10 cellular contexts compared by ENCODE assay signal in genomic region chr1:114956570-114956969, GRCh38.
A peak's percentile ranks its signal among the peaks of the same experiment; 100 is the strongest.
DNase-seq lines count a peak whose midpoint lies in the region; ATAC-seq, FAIRE-seq and TF ChIP-seq lines count a peak whose summit lies in the region.
"Had no signal": no experiment of that assay in that cellular context is flagged by ENCODE, and none has a peak within 500 bp of the region (broad histone marks: within the 10 kb centered on the region; RNA-seq: fewer than 3 reads in every experiment).

No MANE protein-coding gene starts in this region.

- H2AFZ ChIP-seq in keratinocyte (ENCODE audit: control insufficient read depth, low read length), result no peak overlapping the region

- H3K9ac ChIP-seq in adipocyte (ENCODE audit: low read length) (no peak overlapping the region), keratinocyte (ENCODE audit: control insufficient read depth, extremely low read depth, insufficient read depth, low read length) (no peak overlapping the region)

- POLR2A ChIA-PET in BJ (lab: Charles Lee), result no interaction called here

- no peaks in the 10 kb centered on the region for H3K36me3 ChIP-seq in BJ (ENCODE audit: control insufficient read depth, insufficient read depth, low read length)
- no peaks in the 10 kb centered on the region for H3K36me3 ChIP-seq in adipocyte (ENCODE audit: control insufficient read depth, insufficient read depth, low read length, severe bottlenecking)
- H3K36me3 ChIP-seq in keratinocyte (ENCODE audit: control insufficient read depth in 2 of 2, extremely low read depth in 1 of 2, insufficient read depth in 2 of 2, low read length in 2 of 2), result no peaks in the 10 kb centered on the region
- H3K36me3 ChIP-seq: upper lobe of left lung had no signal

- TF ChIP-seq CTCF in BJ (IDR thresholded peaks at IDR 0.05; ENCODE audit: insufficient read depth, low read depth, low read length) (peak; percentile 22; the same call in 1 of the 2 replicates), keratinocyte (optimal IDR thresholded peaks at IDR 0.05 in 1 of 3, IDR thresholded peaks at IDR 0.05 in 1 of 3, conservative IDR thresholded peaks at IDR 0.05 in 1 of 3; ENCODE audit: extremely low read depth in 1 of 3, insufficient read depth in 2 of 3, low read length in 3 of 3) (peak; percentile 68 to 86 (median 77))

- no peak for ATAC-seq in stimulated activated naive CD8-positive, alpha-beta T cell treated with anti-CD3 and anti-CD28 coated beads, Interleukin-15, Interleukin-2, amounts not matched to agents 100 U/mL and 50 U/mL, for 24 hours
- no peak for ATAC-seq in HG03139 (IDR thresholded peaks at IDR 0.05; ENCODE audit: unreplicated experiment)

- FAIRE-seq in keratinocyte (lab: Jason Lieb, UNC), result no peak

- no peaks in the 10 kb centered on the region for H3K4me1 ChIP-seq in adipocyte (ENCODE audit: control insufficient read depth, insufficient read depth, low read length)
- no peaks in the 10 kb centered on the region for H3K4me1 ChIP-seq in keratinocyte (ENCODE audit: control insufficient read depth, extremely low read depth, insufficient read depth, low read length)
- H3K4me1 ChIP-seq: upper lobe of left lung had no signal

- no peak overlapping the region for H3K4me3 ChIP-seq in BJ (ENCODE audit: low read depth, low read length)
- H3K4me3 ChIP-seq in adipocyte (ENCODE audit: low read length), result no peak overlapping the region
- H3K4me3 ChIP-seq in keratinocyte (ENCODE audit: control insufficient read depth in 2 of 3, extremely low read depth in 1 of 3, insufficient read depth in 2 of 3, low read depth in 1 of 3, low read length in 3 of 3), result no peak overlapping the region
- H3K4me3 ChIP-seq: upper lobe of left lung had no signal

- CTCF ChIA-PET in BJ (lab: Yijun Ruan, JAX), result interaction anchor here (1.7 kb wide), 1 partner anchor 23 kb away, joined by 4 read pairs; no protein-coding TSS in a partner anchor

- H3K27me3 ChIP-seq in BJ (ENCODE audit: control insufficient read depth, insufficient read depth, low read length) (no peaks in the 10 kb centered on the region), adipocyte (replicated peaks; ENCODE audit: control insufficient read depth, insufficient read depth, low read length) (peaks cover 7% of the 10 kb centered on the region), keratinocyte (ENCODE audit: control insufficient read depth, extremely low read depth, insufficient read depth, low read length) (peaks cover 7% of the 10 kb centered on the region)
- H3K27me3 ChIP-seq: upper lobe of left lung had no signal

- DNase-seq in BJ (ENCODE audit: low read depth) (no peak), H4 (ENCODE audit: low spot score) (peak; percentile 4), adipocyte (ENCODE audit: low read depth) (peak; percentile 3), keratinocyte (ENCODE audit: low read depth, low spot score) (no peak), HuH-7.5 (ENCODE audit: low spot score) (no peak), NCI-H187 treated with DMSO at 0.1 percent for 48 hours (lab: John Stamatoyannopoulos, UW) (no peak)
- DNase-seq in stimulated activated naive CD8-positive, alpha-beta T cell treated with anti-CD3 and anti-CD28 coated beads, Interleukin-15, Interleukin-2, amounts not matched to agents 100 U/mL and 50 U/mL, for 24 hours, result no peak
- DNase-seq: KBM-7, upper lobe of left lung had no signal

- no peaks in the 10 kb centered on the region for H3K9me1 ChIP-seq in keratinocyte (ENCODE audit: control insufficient read depth, extremely low read depth, insufficient read depth, low read length)

- H3K4me2 ChIP-seq in keratinocyte (ENCODE audit: control insufficient read depth, extremely low read depth, insufficient read depth, low read depth, low read length), result no peak overlapping the region

- no peaks in the 10 kb centered on the region for H4K20me1 ChIP-seq in keratinocyte (ENCODE audit: control insufficient read depth, extremely low read depth, insufficient read depth, low read length)

- H3K9me3 ChIP-seq in adipocyte (ENCODE audit: control insufficient read depth, low read length) (peaks cover 4% of the 10 kb centered on the region), keratinocyte (ENCODE audit: control insufficient read depth, low read depth, low read length) (no peaks in the 10 kb centered on the region)
- H3K9me3 ChIP-seq: upper lobe of left lung had no signal

- no peak overlapping the region for H3K27ac ChIP-seq in keratinocyte (ENCODE audit: control insufficient read depth, insufficient read depth, low read length)
- H3K27ac ChIP-seq: upper lobe of left lung had no signal

- H3K79me2 ChIP-seq in keratinocyte (ENCODE audit: control insufficient read depth, insufficient read depth, low read length), result no peaks in the 10 kb centered on the region

- dilution Hi-C loops in keratinocyte (cut with MboI; ENCODE audit: extremely low pct_ligation_motif_present, low sequenced_read_pairs), result no loop called here

Comparison
In these comparisons a context has a peak if more than half of its experiments do, and no peak if none do; other contexts are left out.
1. DNase-seq: peak in H4 (single experiment) and adipocyte (single experiment); none in BJ (single experiment), keratinocyte (single experiment), stimulated activated naive CD8-positive, alpha-beta T cell treated with anti-CD3 and anti-CD28 coated beads, Interleukin-15, Interleukin-2, amounts not matched to agents 100 U/mL and 50 U/mL, for 24 hours (single experiment), HuH-7.5 (single experiment) and NCI-H187 treated with DMSO at 0.1 percent for 48 hours (single experiment).